ENCODE assay signal across 2 cellular contexts in genomic region chr14:95336192-95336760, GRCh38.
TF ChIP-seq lines count a peak whose summit lies in the region.

No MANE protein-coding gene starts in this region.

TF ChIP-seq in H1, 55 proteins besides CTCF, POLR2A, EP300 and RAD21:
- no peak for TF ChIP-seq BACH1 (IDR thresholded peaks at IDR 0.05; ENCODE audit: low read length)
- TF ChIP-seq SAP30 (IDR thresholded peaks at IDR 0.05; ENCODE audit: insufficient read depth, insufficient replicate concordance, low read length), result no peak
- TF ChIP-seq RXRA (IDR thresholded peaks at IDR 0.05; ENCODE audit: insufficient read depth, low read depth, low read length), result no peak
- no peak for TF ChIP-seq PHF8 (conservative IDR thresholded peaks at IDR 0.05; ENCODE audit: low read depth, low read length)
- TF ChIP-seq GABPA (IDR thresholded peaks at IDR 0.05; ENCODE audit: borderline replicate concordance, insufficient read depth, low read length), result no peak
- TF ChIP-seq RNF2 (IDR thresholded peaks at IDR 0.05; ENCODE audit: borderline replicate concordance, low read depth, low read length, missing control alignments, poor library complexity, severe bottlenecking), result no peak
- TF ChIP-seq ASH2L (IDR thresholded peaks at IDR 0.05; ENCODE audit: low read length), result no peak
- no peak for TF ChIP-seq TCF12 (IDR thresholded peaks at IDR 0.05; ENCODE audit: low read depth, low read length)
- TF ChIP-seq CBX5 (IDR thresholded peaks at IDR 0.05; ENCODE audit: low read depth, low read length), result no peak

TF ChIP-seq in GM23338, 12 proteins besides CTCF, POLR2A, EP300 and RAD21:
- no peak for TF ChIP-seq JUNB (IDR thresholded peaks at IDR 0.05; ENCODE audit: unreplicated experiment)
- no peak for TF ChIP-seq ETS1 (IDR thresholded peaks at IDR 0.05)
- no peak for TF ChIP-seq EZH2 (IDR thresholded peaks at IDR 0.05; ENCODE audit: low read depth, unreplicated experiment)
TF ChIP-seq in GM23338: peak in this region for 0.
